Comparison of ENCODE assay signal across 8 cellular contexts in the genomic region with DNA sequence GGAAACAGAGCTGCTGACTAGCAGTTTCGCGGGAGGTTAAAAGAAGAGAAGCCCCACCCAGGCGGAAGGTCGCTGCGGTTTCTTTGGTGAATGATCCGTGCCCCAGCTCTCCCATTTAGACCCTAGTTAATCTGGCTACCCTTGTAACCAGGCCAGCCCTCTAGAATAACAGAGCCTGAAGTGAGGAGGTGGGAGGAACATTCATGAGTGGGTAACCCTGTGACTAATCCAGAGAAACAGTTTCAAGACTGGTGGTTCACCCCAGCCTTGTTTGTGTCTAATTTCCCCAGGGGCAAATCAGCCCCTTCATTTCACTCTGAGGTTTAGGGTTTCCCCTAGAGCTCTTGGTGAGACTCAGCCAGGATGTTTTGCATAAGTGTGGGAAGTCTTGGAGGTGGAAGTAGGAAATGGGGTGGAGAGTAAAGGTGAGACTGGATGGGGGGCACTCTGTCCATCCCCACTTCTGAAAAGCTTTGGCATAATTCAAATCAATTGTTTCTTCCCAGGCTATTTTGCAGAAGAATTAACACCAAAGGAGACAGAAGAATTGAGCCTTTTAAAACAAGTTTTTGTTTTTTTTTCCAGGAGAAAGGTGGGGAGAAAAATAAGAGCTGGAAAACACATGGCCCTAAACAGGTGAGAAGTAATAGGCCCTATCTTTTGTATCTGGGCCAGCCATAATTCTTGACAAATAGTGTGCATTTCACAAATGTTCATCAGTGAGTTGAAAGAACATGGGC.
DNase-seq lines count a peak whose midpoint lies in the region; ATAC-seq and TF ChIP-seq lines count a peak whose summit lies in the region.

No MANE protein-coding gene starts in this region.

- peaks cover 66% of the 10 kb centered on the region for H3K4me1 ChIP-seq in Loucy (ENCODE audit: insufficient read depth, low read length, poor library complexity, severe bottlenecking)

- H3K4me2 ChIP-seq in Loucy (ENCODE audit: low read depth, low read length, poor library complexity, severe bottlenecking): peak overlapping the region; percentile 68

- H3K4me3 ChIP-seq in Loucy (ENCODE audit: low read length, poor library complexity, severe bottlenecking): peak overlapping the region; percentile 33

- peaks cover 13% of the 10 kb centered on the region; the same call in 1 of the 2 replicates for H3F3A ChIP-seq in Loucy (ENCODE audit: low read depth)

- no peaks in the 10 kb centered on the region for H3K27me3 ChIP-seq in Loucy (ENCODE audit: insufficient read depth, low read length, poor library complexity, severe bottlenecking)

- H4K20me1 ChIP-seq in Loucy (ENCODE audit: insufficient read depth, low read length, poor library complexity, severe bottlenecking): no peaks in the 10 kb centered on the region

- ATAC-seq in GM21576 (IDR thresholded peaks at IDR 0.05; ENCODE audit: unreplicated experiment): peak; percentile 81

- no peak overlapping the region for H2AFZ ChIP-seq in Loucy (ENCODE audit: low read length)

- peak; percentile 12 for DNase-seq in EL
- DNase-seq in activated CD8-positive, alpha-beta memory T cell treated with anti-CD3 and anti-CD28 coated beads for 4 hours (ENCODE audit: low read depth in 2 of 2): peak; percentile 68 to 74
- DNase-seq in kidney tubule cell (ENCODE audit: low spot score): peak; percentile 90
- no peak for DNase-seq in NCI-H510A (lab: John Stamatoyannopoulos, UW)
- DNase-seq in midbrain (lab: John Stamatoyannopoulos, UW): no peak
- no peak for DNase-seq in SKM-1 treated with dmso at 0.1 percent for 144 hours (lab: John Stamatoyannopoulos, UW; ENCODE audit: unreplicated experiment)

- no peaks in the 10 kb centered on the region for H3K79me2 ChIP-seq in Loucy (ENCODE audit: insufficient read depth, low read length)

- no peak overlapping the region for H3K9ac ChIP-seq in Loucy (ENCODE audit: low read depth, low read length, poor library complexity, severe bottlenecking)

- no peaks in the 10 kb centered on the region for H3K9me2 ChIP-seq in Loucy (replicated peaks; ENCODE audit: low read depth, low read length)

- no peaks in the 10 kb centered on the region for H3K36me3 ChIP-seq in Loucy (ENCODE audit: insufficient read depth, low read length)

- TF ChIP-seq CTCF in Loucy (conservative IDR thresholded peaks at IDR 0.05; ENCODE audit: low read length): no peak

- no peaks in the 10 kb centered on the region; the same call in 1 of the 2 replicates for H3K9me3 ChIP-seq in Loucy (ENCODE audit: insufficient read depth, low read depth, low read length)

Comparison
In these comparisons a context has a peak if more than half of its experiments do, and no peak if none do; other contexts are left out.
1. DNase-seq: peak in EL (single experiment), activated CD8-positive, alpha-beta memory T cell treated with anti-CD3 and anti-CD28 coated beads for 4 hours (2 of 2) and kidney tubule cell (single experiment); none in NCI-H510A (single experiment), midbrain (single experiment) and SKM-1 treated with dmso at 0.1 percent for 144 hours (single experiment).